1 cellular context compared by ENCODE assay signal in genomic region chr11:330694-331314, GRCh38.
TF ChIP-seq lines count a peak whose summit lies in the region.

No MANE protein-coding gene starts in this region.

TF ChIP-seq in K562, 482 proteins besides CTCF, POLR2A, EP300 and RAD21:
- TF ChIP-seq RBFOX2 (IDR thresholded peaks at IDR 0.05; ENCODE audit: low read depth, low read length) (peak; percentile 47), GABPB2 (CRISPR knock-in tag; conservative IDR thresholded peaks at IDR 0.05) (no peak), POLR2G (IDR thresholded peaks at IDR 0.05; ENCODE audit: low read depth, low read length) (peak; percentile 47; the same call in 1 of the 2 replicates), NBN (IDR thresholded peaks at IDR 0.05; ENCODE audit: low read depth) (no peak), SRF (CRISPR knock-in tag; IDR thresholded peaks at IDR 0.05) (no peak), GTF2E2 (tag; IDR thresholded peaks at IDR 0.05) (no peak), HLTF (IDR thresholded peaks at IDR 0.05) (no peak), NCOA6 (IDR thresholded peaks at IDR 0.05) (no peak), FOXJ2 (tag; IDR thresholded peaks at IDR 0.05) (no peak)
- TF ChIP-seq, protein P1, sequence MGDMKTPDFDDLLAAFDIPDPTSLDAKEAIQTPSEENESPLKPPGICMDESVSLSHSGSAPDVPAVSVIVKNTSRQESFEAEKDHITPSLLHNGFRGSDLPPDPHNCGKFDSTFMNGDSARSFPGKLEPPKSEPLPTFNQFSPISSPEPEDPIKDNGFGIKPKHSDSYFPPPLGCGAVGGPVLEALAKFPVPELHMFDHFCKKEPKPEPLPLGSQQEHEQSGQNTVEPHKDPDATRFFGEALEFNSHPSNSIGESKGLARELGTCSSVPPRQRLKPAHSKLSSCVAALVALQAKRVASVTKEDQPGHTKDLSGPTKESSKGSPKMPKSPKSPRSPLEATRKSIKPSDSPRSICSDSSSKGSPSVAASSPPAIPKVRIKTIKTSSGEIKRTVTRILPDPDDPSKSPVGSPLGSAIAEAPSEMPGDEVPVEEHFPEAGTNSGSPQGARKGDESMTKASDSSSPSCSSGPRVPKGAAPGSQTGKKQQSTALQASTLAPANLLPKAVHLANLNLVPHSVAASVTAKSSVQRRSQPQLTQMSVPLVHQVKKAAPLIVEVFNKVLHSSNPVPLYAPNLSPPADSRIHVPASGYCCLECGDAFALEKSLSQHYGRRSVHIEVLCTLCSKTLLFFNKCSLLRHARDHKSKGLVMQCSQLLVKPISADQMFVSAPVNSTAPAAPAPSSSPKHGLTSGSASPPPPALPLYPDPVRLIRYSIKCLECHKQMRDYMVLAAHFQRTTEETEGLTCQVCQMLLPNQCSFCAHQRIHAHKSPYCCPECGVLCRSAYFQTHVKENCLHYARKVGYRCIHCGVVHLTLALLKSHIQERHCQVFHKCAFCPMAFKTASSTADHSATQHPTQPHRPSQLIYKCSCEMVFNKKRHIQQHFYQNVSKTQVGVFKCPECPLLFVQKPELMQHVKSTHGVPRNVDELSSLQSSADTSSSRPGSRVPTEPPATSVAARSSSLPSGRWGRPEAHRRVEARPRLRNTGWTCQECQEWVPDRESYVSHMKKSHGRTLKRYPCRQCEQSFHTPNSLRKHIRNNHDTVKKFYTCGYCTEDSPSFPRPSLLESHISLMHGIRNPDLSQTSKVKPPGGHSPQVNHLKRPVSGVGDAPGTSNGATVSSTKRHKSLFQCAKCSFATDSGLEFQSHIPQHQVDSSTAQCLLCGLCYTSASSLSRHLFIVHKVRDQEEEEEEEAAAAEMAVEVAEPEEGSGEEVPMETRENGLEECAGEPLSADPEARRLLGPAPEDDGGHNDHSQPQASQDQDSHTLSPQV (IDR thresholded peaks at IDR 0.05), result 0 out of 2 replicates have a peak, but pooled peaks have one; percentile 3
